8 cellular contexts compared by ENCODE assay signal in genomic region chr22:24287212-24287611, GRCh38. TPM values are rescaled to one million over a fixed set of nuclear protein-coding genes. Genes with fewer than 3 reads are reported as not detected.
A peak's percentile ranks its signal among the peaks of the same experiment; 100 is the strongest.
DNase-seq lines count a peak whose midpoint lies in the region; ATAC-seq, FAIRE-seq and TF ChIP-seq lines count a peak whose summit lies in the region.
"Not testable (repeated sequence)": the region's sequence is repeated elsewhere in the genome, so short reads cannot be mapped to it uniquely, and the experiment has no call there.
"Had no signal": no experiment of that assay in that cellular context is flagged by ENCODE, and none has a peak within 500 bp of the region (broad histone marks: within the 10 kb centered on the region; RNA-seq: fewer than 3 reads in every experiment).

No MANE protein-coding gene starts in this region.

- H3K4me3 Mint-ChIP-seq in T-helper 17 cell: not testable (repeated sequence)

- not testable (repeated sequence) for H3K9me3 ChIP-seq in T-helper 17 cell (ENCODE audit: control insufficient read depth, low read length, poor library complexity, severe bottlenecking); breast epithelium; esophagus muscularis mucosa; right lobe of liver; pancreas; skeletal muscle tissue (ENCODE audit: control insufficient read depth in 3 of 3, low read length in 3 of 3)

- not testable (repeated sequence) for H3K27me3 ChIP-seq in breast epithelium; esophagus muscularis mucosa; right lobe of liver; pancreas; skeletal muscle tissue (ENCODE audit: control insufficient read depth in 3 of 3, insufficient read depth in 3 of 3, low read length in 3 of 3)

- not testable (repeated sequence) for ATAC-seq in T-helper 17 cell
- ATAC-seq in left cardiac atrium (peak; percentile 40 to 58), right lobe of liver (peak in 3 of 4 donors; percentile 13 to 46 (median 43)), pancreas (peak; percentile 48 to 76 (median 72))

- H3K27ac Mint-ChIP-seq in T-helper 17 cell: peak overlapping the region; percentile 73

- not testable (repeated sequence) for TF ChIP-seq CTCF in breast epithelium (IDR thresholded peaks at IDR 0.05); esophagus muscularis mucosa (IDR thresholded peaks at IDR 0.05); right lobe of liver (IDR thresholded peaks at IDR 0.05); pancreas (IDR thresholded peaks at IDR 0.05)

- H3K36me3 ChIP-seq in breast epithelium; esophagus muscularis mucosa; right lobe of liver; pancreas; skeletal muscle tissue (ENCODE audit: control insufficient read depth in 3 of 3, insufficient read depth in 3 of 3, low read length in 3 of 3): not testable (repeated sequence)

- H3K27me3 Mint-ChIP-seq in T-helper 17 cell: not testable (repeated sequence)

- H3K36me3 Mint-ChIP-seq in T-helper 17 cell (ENCODE audit: low read depth): not testable (repeated sequence)

- FAIRE-seq in pancreas (lab: Jason Lieb, UNC): not testable (repeated sequence)

- TF ChIP-seq EP300 in esophagus muscularis mucosa (IDR thresholded peaks at IDR 0.05): not testable (repeated sequence)

- not testable (repeated sequence) for H3K4me3 ChIP-seq in breast epithelium; esophagus muscularis mucosa; right lobe of liver; pancreas; skeletal muscle tissue (ENCODE audit: low read length in 3 of 3)

- H3K4me1 Mint-ChIP-seq in T-helper 17 cell: peaks cover 34% of the 10 kb centered on the region

- 79% methylated on average over 3 of the region's 9 CpGs for WGBS in esophagus muscularis mucosa
- WGBS in right lobe of liver (ENCODE audit: insufficient coverage, low coverage, low lambda C conversion rate, missing lambda C conversion rate): no CpG with 5 or more reads among the region's 9 CpGs
- WGBS in pancreas, 2 donors: 40 to 45% methylated on average over 5 to 8 of the region's 9 CpGs

- H3K27ac ChIP-seq in breast epithelium (peak overlapping the region; percentile 67 to 76), esophagus muscularis mucosa (replicated peaks in 1 of 4) (peak overlapping the region; percentile 77 to 87 (median 84)), right lobe of liver (peak overlapping the region in 1 of 3 donors; percentile 97), skeletal muscle tissue (ENCODE audit: low read depth, low read length) (peak overlapping the region; percentile 64)
- H3K27ac ChIP-seq in pancreas: not testable (repeated sequence)

- DNase-seq in T-helper 17 cell; breast epithelium (ENCODE audit: low spot score in 2 of 2); esophagus muscularis mucosa (ENCODE audit: extremely low spot score); left cardiac atrium; right lobe of liver; pancreas: not testable (repeated sequence)

- TF ChIP-seq POLR2A in breast epithelium (IDR thresholded peaks at IDR 0.05); esophagus muscularis mucosa (IDR thresholded peaks at IDR 0.05; ENCODE audit: low read depth); right lobe of liver (IDR thresholded peaks at IDR 0.05): not testable (repeated sequence)

- not testable (repeated sequence) for H3K9ac ChIP-seq in skeletal muscle tissue (ENCODE audit: low read depth in 1 of 3, low read length in 3 of 3)

- intact Hi-C loops in breast epithelium (cut with DNase I; ENCODE audit: low total_unique reads); esophagus muscularis mucosa (cut with DNase I); left cardiac atrium (cut with DNase I); right lobe of liver (cut with DNase I); pancreas (cut with DNase I): not testable (repeated sequence)

- H3K4me1 ChIP-seq in breast epithelium (peaks cover 0 to 14% of the 10 kb centered on the region in 2 donors), esophagus muscularis mucosa (peaks cover 70 to 95% (median 85%) of the 10 kb centered on the region in 4 donors), right lobe of liver (peaks cover 0 to 59% (median 24%) of the 10 kb centered on the region in 4 donors), pancreas (peaks cover 38 to 47% (median 43%) of the 10 kb centered on the region in 3 donors), skeletal muscle tissue (ENCODE audit: control insufficient read depth in 3 of 3, insufficient read depth in 3 of 3, low read length in 3 of 3) (peaks cover 46 to 50% (median 50%) of the 10 kb centered on the region in 3 donors)

RNA-seq across cellular contexts. Expression of gene SPECC1L, which starts 16.6 kb away (rescaled TPM):
- 10 to 100 TPM; 34.9 to 35.2 TPM for total RNA-seq in T-helper 17 cell
- total RNA-seq in breast epithelium: 10 to 100 TPM; 33.4 to 61.0 (median 53.7) TPM
- 100 to 1,000 TPM in 2 of 4 donors, 10 to 100 TPM in 2; 63.6 to 116 (median 90.1) TPM for total RNA-seq in esophagus muscularis mucosa
- total RNA-seq in left cardiac atrium: 10 to 100 TPM; 54.5 to 59.1 TPM
- total RNA-seq in right lobe of liver: 10 to 100 TPM; 16.3 to 26.4 (median 24.2) TPM
- total RNA-seq in pancreas: 10 to 100 TPM; 25.7 to 36.3 (median 28.7) TPM
- polyA plus RNA-seq in pancreas: 10 to 100 TPM in 1 of 2 donors, 1 to 10 TPM in 1; 8.6 to 10.4 TPM
- 21.9 TPM for total RNA-seq in skeletal muscle tissue

RNA-seq across cellular contexts. Expression of gene GGT5, which starts 42.3 kb away (rescaled TPM):
- total RNA-seq in T-helper 17 cell (not detected), breast epithelium (100 to 1,000 TPM in 1 of 3 donors, 10 to 100 TPM in 2; 27.1 to 114 (median 61.0) TPM), esophagus muscularis mucosa (10 to 100 TPM; 15.4 to 59.2 (median 37.2) TPM), left cardiac atrium (10 to 100 TPM; 41.5 to 57.8 TPM), right lobe of liver (10 to 100 TPM in 5 of 6 experiments, 1 to 10 TPM in 1; 8.5 to 34.7 (median 22.0) TPM), pancreas (10 to 100 TPM in 4 of 6 donors, 1 to 10 TPM in 2; 2.3 to 18.3 (median 11.4) TPM), skeletal muscle tissue (2.1 TPM)
- 10 to 100 TPM; 12.3 to 15.9 TPM for polyA plus RNA-seq in pancreas
- total RNA-seq: CD8-positive, alpha-beta T cell had no signal
